ENCODE assay signal across 12 cellular contexts in the genomic region with DNA sequence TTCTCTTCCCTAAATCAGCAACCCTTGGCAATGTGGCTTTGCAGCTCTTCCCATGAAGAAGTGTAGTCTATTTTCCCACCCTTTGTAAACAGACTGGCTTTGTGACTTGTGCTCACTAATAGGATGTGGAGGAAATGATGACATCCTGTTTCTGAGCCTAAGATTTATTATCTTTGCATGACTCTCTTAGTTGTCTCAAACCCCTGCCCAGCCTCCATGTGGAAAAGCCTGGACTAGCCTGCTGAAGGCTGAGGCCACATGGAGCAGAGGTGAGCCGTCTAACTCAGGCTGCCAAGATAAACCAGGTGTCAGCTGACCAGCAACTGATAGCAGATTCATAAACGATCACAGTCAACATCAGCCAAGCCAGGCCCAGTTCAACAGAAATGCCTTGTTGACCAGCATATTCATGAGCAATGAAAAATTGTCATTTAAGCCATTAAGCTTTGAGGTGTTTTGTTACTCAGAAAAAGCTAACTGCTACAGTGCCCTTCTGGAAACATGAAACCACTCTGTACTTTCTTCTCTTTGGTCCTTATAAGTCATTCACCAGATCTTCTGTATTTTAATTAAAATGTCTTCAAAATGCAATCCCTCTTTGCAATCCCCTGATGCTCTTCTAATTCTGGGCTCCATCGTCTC.
DNase-seq lines count a peak whose midpoint lies in the region; ATAC-seq, FAIRE-seq and TF ChIP-seq lines count a peak whose summit lies in the region.
"Had no signal": no experiment of that assay in that cellular context is flagged by ENCODE, and none has a peak within 500 bp of the region (broad histone marks: within the 10 kb centered on the region; RNA-seq: fewer than 3 reads in every experiment).

No MANE protein-coding gene starts in this region.

- DNase-seq in KBM-7 = peak; percentile 84
- DNase-seq in mammary epithelial cell = peak; percentile 73
- DNase-seq in left lung = no peak
- DNase-seq in activated naive CD4-positive, alpha-beta T cell treated with anti-CD3 and anti-CD28 coated beads, Interleukin-2, amount 50 U/mL, for 16 hours = no peak
- no peak for DNase-seq in GM19239 (ENCODE audit: insufficient read length, low spot score)
- no peak for DNase-seq in NCI-H187 (lab: John Stamatoyannopoulos, UW)
- DNase-seq in amygdala (lab: John Stamatoyannopoulos, UW) = no peak
- DNase-seq: DMS79, H7, NCI-H2029 treated with DMSO at 0.1 percent for 48 hours had no signal

- no TSS peak for BruUV-seq in mammary epithelial cell (replicated peaks; lab: Mats Ljungman, UMichigan)

- H4K20me1 ChIP-seq in BLaER1 = no peaks in the 10 kb centered on the region
- no peaks in the 10 kb centered on the region for H4K20me1 ChIP-seq in mammary epithelial cell (ENCODE audit: insufficient read depth, low read length)

- H3K9me3 ChIP-seq in BLaER1 (no peaks in the 10 kb centered on the region), mammary epithelial cell (replicated peaks; ENCODE audit: insufficient read depth, low read length) (no peaks in the 10 kb centered on the region), left lung (no peaks in the 10 kb centered on the region)

- peak overlapping the region; percentile 46 for H2AFZ ChIP-seq in mammary epithelial cell (ENCODE audit: low read depth, low read length)

- WGBS in mammary epithelial cell (ENCODE audit: low coverage, missing lambda C conversion rate) = 44% methylated on average over 3 of the region's 3 CpGs

- H3K27me3 ChIP-seq in BLaER1 (no peaks in the 10 kb centered on the region), mammary epithelial cell (ENCODE audit: insufficient read depth, low read length) (no peaks in the 10 kb centered on the region), left lung (no peaks in the 10 kb centered on the region)

- FAIRE-seq in GM19239 (lab: Jason Lieb, UNC) = no peak

- TF ChIP-seq CTCF in mammary epithelial cell (conservative IDR thresholded peaks at IDR 0.05 in 1 of 2, IDR thresholded peaks at IDR 0.05 in 1 of 2; ENCODE audit: extremely low read depth in 1 of 2, insufficient read depth in 1 of 2, low read depth in 1 of 2, low read length in 2 of 2) (no peak), left lung (IDR thresholded peaks at IDR 0.05) (no peak)

- dilution Hi-C loops in mammary epithelial cell (cut with HindIII; ENCODE audit: low sequenced_read_pairs) = no loop called here

- no peak overlapping the region for H3K4me3 ChIP-seq in BLaER1
- H3K4me3 ChIP-seq in mammary epithelial cell (replicated peaks in 1 of 3; ENCODE audit: insufficient read depth in 1 of 3, low read depth in 2 of 3, low read length in 3 of 3) = no peak overlapping the region
- H3K4me3 ChIP-seq in left lung = no peak overlapping the region
- H3K4me3 ChIP-seq: SK-N-MC had no signal

- H3K4me2 ChIP-seq in BLaER1 (0 out of 2 replicates have a peak overlapping the region, but pooled peaks have one; percentile 14), mammary epithelial cell (ENCODE audit: insufficient read depth, low read depth, low read length) (no peak overlapping the region)

- CTCF ChIA-PET in mammary epithelial cell (lab: Charles Lee; ENCODE audit: low non-redundant PET) = no interaction called here

- H3K36me3 ChIP-seq in BLaER1 = no peaks in the 10 kb centered on the region
- H3K36me3 ChIP-seq in mammary epithelial cell (ENCODE audit: insufficient read depth, low read length) = no peaks in the 10 kb centered on the region
- no peaks in the 10 kb centered on the region for H3K36me3 ChIP-seq in left lung

- H3K79me2 ChIP-seq in mammary epithelial cell (ENCODE audit: insufficient read depth, low read length) = no peaks in the 10 kb centered on the region

- no peak overlapping the region for H3K27ac ChIP-seq in BLaER1
- H3K27ac ChIP-seq in mammary epithelial cell (ENCODE audit: insufficient read depth, low read depth, low read length) = no peak overlapping the region
- H3K27ac ChIP-seq in left lung = no peak overlapping the region
- H3K27ac ChIP-seq: SK-N-MC had no signal

- intact Hi-C loops in mammary epithelial cell (cut with micrococcal nuclease) = loop anchor here (10.0 kb wide), 1 partner anchor 74 kb away; no protein-coding TSS in a partner anchor
- intact Hi-C loops in left lung (cut with DNase I) = no loop called here

- ATAC-seq in left lung = peak; percentile 24

- H3K4me1 ChIP-seq in BLaER1 (peaks cover 21% of the 10 kb centered on the region), mammary epithelial cell (ENCODE audit: insufficient read depth, low read length) (peaks cover 19% of the 10 kb centered on the region), left lung (no peaks in the 10 kb centered on the region)

- H3K9ac ChIP-seq in BLaER1 (no peak overlapping the region), mammary epithelial cell (ENCODE audit: insufficient read depth, low read length) (no peak overlapping the region)

- in situ Hi-C loops in KBM-7 (cut with MboI; ENCODE audit: low pct_unique_long_range_greater_than_20kb, low sequenced_read_pairs) = no loop called here
- in situ Hi-C loops in mammary epithelial cell (cut with MboI; ENCODE audit: low sequenced_read_pairs in 2 of 2) = no loop called here

Comparison
In these comparisons a context has a peak if more than half of its experiments do, and no peak if none do; other contexts are left out.
1. DNase-seq: peak in KBM-7 (single experiment) and mammary epithelial cell (single experiment); none in left lung (0 of 2), activated naive CD4-positive, alpha-beta T cell treated with anti-CD3 and anti-CD28 coated beads, Interleukin-2, amount 50 U/mL, for 16 hours (single experiment), GM19239 (single experiment), NCI-H187 (0 of 2) and amygdala (0 of 56).